In genomic region chr16:2531696-2532493, GRCh38 we compare ENCODE assay signal across 1 cellular context.
TF ChIP-seq lines count a peak whose summit lies in the region.

No MANE protein-coding gene starts in this region.

TF ChIP-seq in HepG2, 621 proteins besides CTCF, POLR2A, EP300 and RAD21 (continued from another document and continues in another):
- TF ChIP-seq ZNF281 (CRISPR knock-in tag; IDR thresholded peaks at IDR 0.05; ENCODE audit: borderline replicate concordance) (no peak), ZNF777 (CRISPR knock-in tag; IDR thresholded peaks at IDR 0.05) (peak; percentile 45; the same call in 1 of the 2 replicates), ZBTB26 (CRISPR knock-in tag; IDR thresholded peaks at IDR 0.05; ENCODE audit: borderline replicate concordance) (peak; percentile 35; the same call in 1 of the 2 replicates), ZBTB46 (CRISPR knock-in tag; IDR thresholded peaks at IDR 0.05; ENCODE audit: borderline replicate concordance) (no peak), CEBPG (CRISPR knock-in tag; IDR thresholded peaks at IDR 0.05) (peak; percentile 78), ZNF331 (CRISPR knock-in tag; IDR thresholded peaks at IDR 0.05) (peak; percentile 12; the same call in 1 of the 2 replicates), HHEX (CRISPR knock-in tag; IDR thresholded peaks at IDR 0.05) (no peak), GPBP1L1 (CRISPR knock-in tag; IDR thresholded peaks at IDR 0.05) (no peak), PHB2 (IDR thresholded peaks at IDR 0.05; ENCODE audit: partially characterized antibody) (no peak), CCDC6 (CRISPR knock-in tag; IDR thresholded peaks at IDR 0.05) (peak; percentile 68; the same call in 1 of the 2 replicates), ZNF788 (CRISPR knock-in tag; IDR thresholded peaks at IDR 0.05; ENCODE audit: borderline replicate concordance) (peak; percentile 93; the same call in 1 of the 2 replicates), U2AF2 (IDR thresholded peaks at IDR 0.05; ENCODE audit: low read depth, low read length) (no peak), LBX2 (CRISPR knock-in tag; IDR thresholded peaks at IDR 0.05; ENCODE audit: borderline replicate concordance) (no peak), ZNF883 (CRISPR knock-in tag; IDR thresholded peaks at IDR 0.05; ENCODE audit: not compliant biosample characterization) (peak; percentile 53), TGIF2 (CRISPR knock-in tag; IDR thresholded peaks at IDR 0.05) (peak; percentile 50; the same call in 1 of the 2 replicates), JUN (CRISPR knock-in tag; IDR thresholded peaks at IDR 0.05) (peak; percentile 36; the same call in 1 of the 2 replicates), GRHL1 (CRISPR knock-in tag; conservative IDR thresholded peaks at IDR 0.05) (no peak), ZFX (CRISPR knock-in tag; IDR thresholded peaks at IDR 0.05; ENCODE audit: low read depth) (peak; percentile 77), STAT5B (CRISPR knock-in tag; IDR thresholded peaks at IDR 0.05) (no peak), TRAFD1 (CRISPR knock-in tag; IDR thresholded peaks at IDR 0.05; ENCODE audit: borderline replicate concordance) (no peak; the same call in 1 of the 2 replicates), RBM39 (IDR thresholded peaks at IDR 0.05; ENCODE audit: low read depth, low read length, poor library complexity, severe bottlenecking) (no peak), ARNT2 (CRISPR knock-in tag; IDR thresholded peaks at IDR 0.05; ENCODE audit: low read depth) (peak; percentile 86; the same call in 1 of the 2 replicates), MXD1 (CRISPR knock-in tag; IDR thresholded peaks at IDR 0.05) (peak; percentile 76), GZF1 (CRISPR knock-in tag; IDR thresholded peaks at IDR 0.05) (no peak; the same call in 1 of the 2 replicates), THAP7 (CRISPR knock-in tag; IDR thresholded peaks at IDR 0.05) (0 out of 2 replicates have a peak, but pooled peaks have one; percentile 69), ELF3 (CRISPR knock-in tag; IDR thresholded peaks at IDR 0.05) (0 out of 2 replicates have a peak, but pooled peaks have one; percentile 52), ZNF790 (CRISPR knock-in tag; IDR thresholded peaks at IDR 0.05; ENCODE audit: borderline replicate concordance) (peak; percentile 75; the same call in 1 of the 2 replicates), ZNF253 (CRISPR knock-in tag; IDR thresholded peaks at IDR 0.05; ENCODE audit: borderline replicate concordance) (peak; percentile 81), ESRRA (CRISPR knock-in tag; IDR thresholded peaks at IDR 0.05; ENCODE audit: low read depth) (no peak), POLR2G (IDR thresholded peaks at IDR 0.05; ENCODE audit: low read depth, low read length) (peak; percentile 69), ZFP91 (CRISPR knock-in tag; IDR thresholded peaks at IDR 0.05; ENCODE audit: borderline replicate concordance) (peak; percentile 79), JUNB (CRISPR knock-in tag; IDR thresholded peaks at IDR 0.05; ENCODE audit: borderline replicate concordance) (no peak), ZBTB34 (CRISPR knock-in tag; IDR thresholded peaks at IDR 0.05) (no peak), ZSCAN29 (CRISPR knock-in tag; conservative IDR thresholded peaks at IDR 0.05) (no peak), KLF11 (CRISPR knock-in tag; IDR thresholded peaks at IDR 0.05) (0 out of 2 replicates have a peak, but pooled peaks have one; percentile 75), SCMH1 (CRISPR knock-in tag; IDR thresholded peaks at IDR 0.05; ENCODE audit: borderline replicate concordance) (no peak), BHLHE40 (IDR thresholded peaks at IDR 0.05; ENCODE audit: low read length) (peak; percentile 91), HOXD1 (CRISPR knock-in tag; IDR thresholded peaks at IDR 0.05) (no peak), THYN1 (CRISPR knock-in tag; IDR thresholded peaks at IDR 0.05; ENCODE audit: borderline replicate concordance, low read depth) (0 out of 2 replicates have a peak, but pooled peaks have one; percentile 51), ZNF333 (CRISPR knock-in tag; IDR thresholded peaks at IDR 0.05; ENCODE audit: borderline replicate concordance) (no peak; the same call in 1 of the 2 replicates), GABPB1 (CRISPR knock-in tag; IDR thresholded peaks at IDR 0.05) (peak; percentile 79; the same call in 1 of the 2 replicates), ZBTB25 (CRISPR knock-in tag; IDR thresholded peaks at IDR 0.05) (peak; percentile 36; the same call in 1 of the 2 replicates), CREB3 (CRISPR knock-in tag; IDR thresholded peaks at IDR 0.05) (no peak), MEIS2 (CRISPR knock-in tag; IDR thresholded peaks at IDR 0.05) (peak; percentile 61), ZNF335 (CRISPR knock-in tag; IDR thresholded peaks at IDR 0.05) (no peak)
